ENCODE assay signal across 8 cellular contexts in the genomic region with DNA sequence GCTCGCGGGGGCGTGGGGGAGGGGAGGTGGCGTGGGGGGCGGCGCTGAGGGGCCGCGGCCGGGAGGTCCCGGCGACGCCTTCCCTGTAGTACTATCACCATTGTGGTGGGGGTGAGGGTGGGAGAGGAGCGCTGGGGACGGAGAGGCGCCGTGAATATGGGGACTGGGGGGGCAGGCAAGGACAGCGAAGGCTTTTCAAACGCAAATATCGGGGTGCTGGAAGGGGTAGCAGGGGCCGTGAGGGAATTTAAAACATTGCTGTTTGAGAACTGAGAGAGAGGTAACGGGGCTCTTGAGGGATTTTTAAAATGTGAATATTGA. TPM values are rescaled to one million over a fixed set of nuclear protein-coding genes. Genes with fewer than 3 reads are reported as not detected.
DNase-seq lines count a peak whose midpoint lies in the region; ATAC-seq, FAIRE-seq and TF ChIP-seq lines count a peak whose summit lies in the region.

No MANE protein-coding gene starts in this region.

- H3K4me2 ChIP-seq in BLaER1, result peak overlapping the region; percentile 88
- peak overlapping the region; percentile 95 for H3K4me2 ChIP-seq in astrocyte (ENCODE audit: low read length)

- peak overlapping the region; percentile 29 for H2AFZ ChIP-seq in astrocyte (ENCODE audit: low read depth, low read length)

- H3K4me3 Mint-ChIP-seq in astrocyte (ENCODE audit: unreplicated experiment), result no peak overlapping the region

- H3K9me3 ChIP-seq in BLaER1 (no peaks in the 10 kb centered on the region), astrocyte (ENCODE audit: insufficient read depth, low read depth, low read length) (no peaks in the 10 kb centered on the region), lower lobe of right lung (no peaks in the 10 kb centered on the region)

- no peak for FAIRE-seq in astrocyte (lab: Jason Lieb, UNC)

- H3K4me1 Mint-ChIP-seq in astrocyte (ENCODE audit: low read depth, unreplicated experiment), result no peaks in the 10 kb centered on the region

- H3K36me3 Mint-ChIP-seq in astrocyte (ENCODE audit: low read depth, unreplicated experiment), result no peaks in the 10 kb centered on the region

- peaks cover 48% of the 10 kb centered on the region for H4K20me1 ChIP-seq in BLaER1
- peaks cover 22% of the 10 kb centered on the region for H4K20me1 ChIP-seq in astrocyte (ENCODE audit: insufficient read depth, low read length)

- H3K27ac Mint-ChIP-seq in astrocyte (ENCODE audit: unreplicated experiment), result no peak overlapping the region

- ATAC-seq in HG02852 (IDR thresholded peaks at IDR 0.05; ENCODE audit: unreplicated experiment), result peak; percentile 14
- peak; percentile 40 to 49 for ATAC-seq in lower lobe of right lung
- no peak for ATAC-seq in GM19452 (IDR thresholded peaks at IDR 0.05; ENCODE audit: unreplicated experiment)

- H3K4me3 ChIP-seq in BLaER1 (peak overlapping the region; percentile 79), astrocyte (ENCODE audit: insufficient read depth, low read depth, low read length) (peak overlapping the region; percentile 95), lower lobe of right lung (peak overlapping the region; percentile 86)

- no peaks in the 10 kb centered on the region for H3K27me3 Mint-ChIP-seq in astrocyte (ENCODE audit: low read depth, unreplicated experiment)

- no peak for TF ChIP-seq CTCF in astrocyte (IDR thresholded peaks at IDR 0.05; ENCODE audit: insufficient read depth, low read depth, low read length)
- no peak for TF ChIP-seq CTCF in lower lobe of right lung (IDR thresholded peaks at IDR 0.05)

- no peaks in the 10 kb centered on the region for H3K9me3 Mint-ChIP-seq in astrocyte (ENCODE audit: unreplicated experiment)

- peaks cover 39% of the 10 kb centered on the region for H3K4me1 ChIP-seq in BLaER1
- peaks cover 4% of the 10 kb centered on the region for H3K4me1 ChIP-seq in astrocyte (ENCODE audit: insufficient read depth, low read length)
- peaks cover 25% of the 10 kb centered on the region for H3K4me1 ChIP-seq in lower lobe of right lung

- H3K27me3 ChIP-seq in BLaER1 (no peaks in the 10 kb centered on the region), astrocyte (ENCODE audit: insufficient read depth, low read length) (no peaks in the 10 kb centered on the region), lower lobe of right lung (ENCODE audit: low read depth) (no peaks in the 10 kb centered on the region)

- DNase-seq in astrocyte (ENCODE audit: low read depth), result no peak
- DNase-seq in lower lobe of right lung, result no peak
- DNase-seq in EL, result no peak
- DNase-seq in DMS 273 (lab: John Stamatoyannopoulos, UW; ENCODE audit: unreplicated experiment), result no peak
- DNase-seq in NCI-H146 (lab: John Stamatoyannopoulos, UW), result no peak

- H3K27ac ChIP-seq in BLaER1 (peak overlapping the region; percentile 83), astrocyte (ENCODE audit: low read depth, low read length) (peak overlapping the region; percentile 89), lower lobe of right lung (peak overlapping the region; percentile 80)

- intact Hi-C loops in lower lobe of right lung (cut with DNase I), result no loop called here

- H3K9ac ChIP-seq in BLaER1 (peak overlapping the region; percentile 89), astrocyte (ENCODE audit: low read length) (peak overlapping the region; percentile 95)

- H3K36me3 ChIP-seq in BLaER1 (no peaks in the 10 kb centered on the region; the same call in 1 of the 2 replicates), astrocyte (ENCODE audit: insufficient read depth, low read length) (no peaks in the 10 kb centered on the region), lower lobe of right lung (no peaks in the 10 kb centered on the region)

- peaks cover 50% of the 10 kb centered on the region for H3K79me2 ChIP-seq in astrocyte (ENCODE audit: insufficient read depth, low read length)

RNA-seq across cellular contexts. Expression of gene RBM27, which starts 0.4 kb away (rescaled TPM):
- 21.1 and 24.4 TPM in 2 replicates for total RNA-seq in astrocyte
- 17.0 TPM for total RNA-seq in lower lobe of right lung

RNA-seq across cellular contexts. Expression of gene LARS1, which starts 21.4 kb away (rescaled TPM):
- 163 and 165 TPM in 2 replicates for total RNA-seq in astrocyte
- total RNA-seq in lower lobe of right lung, result 92.7 TPM
